8 cellular contexts compared by ENCODE assay signal in genomic region chr1:26991310-26992116, GRCh38. TPM values are rescaled to one million over a fixed set of nuclear protein-coding genes. Genes with fewer than 3 reads are reported as not detected.
DNase-seq lines count a peak whose midpoint lies in the region; ATAC-seq and TF ChIP-seq lines count a peak whose summit lies in the region.

No MANE protein-coding gene starts in this region.

- no peak overlapping the region for H3K4me3 Mint-ChIP-seq in chondrocyte (ENCODE audit: unreplicated experiment)

- no peak overlapping the region for H3K27ac Mint-ChIP-seq in chondrocyte (ENCODE audit: unreplicated experiment)

- H3K9me3 Mint-ChIP-seq in chondrocyte (ENCODE audit: low read depth) = no peaks in the 10 kb centered on the region

- no TSS peak for BruUV-seq in OCI-LY7 (replicated peaks; lab: Mats Ljungman, UMichigan)

- peak; percentile 41 for DNase-seq in A172 (ENCODE audit: low spot score)
- DNase-seq in Daoy (ENCODE audit: low read depth) = peak; percentile 58
- DNase-seq in OCI-LY7 (ENCODE audit: low spot score) = peak; percentile 43
- DNase-seq in fibroblast of villous mesenchyme (ENCODE audit: low read depth) = peak; percentile 48
- no peak for DNase-seq in mesenteric fat pad (ENCODE audit: low spot score)
- DNase-seq in chondrocyte (ENCODE audit: low spot score) = no peak
- DNase-seq in left colon = no peak

- peaks cover 5% of the 10 kb centered on the region for H3K4me1 ChIP-seq in OCI-LY7 (ENCODE audit: insufficient read depth, low read length, poor library complexity, severe bottlenecking)

- TF ChIP-seq CTCF in OCI-LY7 (conservative IDR thresholded peaks at IDR 0.05; ENCODE audit: low read length) (no peak), fibroblast of villous mesenchyme (IDR thresholded peaks at IDR 0.05; ENCODE audit: insufficient read depth, low read depth, low read length) (no peak), chondrocyte (IDR thresholded peaks at IDR 0.05) (no peak)

- H3K9me3 ChIP-seq in OCI-LY7 (ENCODE audit: low read length) = no peaks in the 10 kb centered on the region

- no peaks in the 10 kb centered on the region for H3K9me2 ChIP-seq in OCI-LY7 (ENCODE audit: insufficient read depth, low read length)

- peaks cover 35% of the 10 kb centered on the region for H3K4me1 Mint-ChIP-seq in chondrocyte (ENCODE audit: low read depth)

- H4K20me1 ChIP-seq in OCI-LY7 (ENCODE audit: insufficient read depth, low read length) = no peaks in the 10 kb centered on the region

- POLR2A ChIA-PET in OCI-LY7 (lab: Charles Lee) = no interaction called here

- CTCF ChIA-PET in OCI-LY7 (lab: Charles Lee; ENCODE audit: unreplicated experiment) = no interaction called here

- no peak overlapping the region for H3K27ac ChIP-seq in OCI-LY7 (ENCODE audit: low read depth, low read length, poor library complexity, severe bottlenecking)

- ATAC-seq in left colon (no peak), HG02798 (IDR thresholded peaks at IDR 0.05; ENCODE audit: poor library complexity, unreplicated experiment) (no peak)

- H3K4me3 ChIP-seq in OCI-LY7 (ENCODE audit: low read depth, low read length, poor library complexity, severe bottlenecking) (no peak overlapping the region), fibroblast of villous mesenchyme (ENCODE audit: low read depth, low read length) (no peak overlapping the region)

- H3K79me2 ChIP-seq in OCI-LY7 (ENCODE audit: insufficient read depth, low read depth, low read length) = no peaks in the 10 kb centered on the region

- peaks cover 3% of the 10 kb centered on the region for H3K27me3 Mint-ChIP-seq in chondrocyte (ENCODE audit: low read depth)

- peaks cover 2% of the 10 kb centered on the region for H3K36me3 Mint-ChIP-seq in chondrocyte (ENCODE audit: low read depth)

- intact Hi-C loops in OCI-LY7 (cut with micrococcal nuclease; ENCODE audit: unreplicated experiment) (no loop called here), left colon (cut with DNase I, micrococcal nuclease) (no loop called here)

- H3K4me2 ChIP-seq in OCI-LY7 (ENCODE audit: low read length) = no peak overlapping the region

- H2AFZ ChIP-seq in OCI-LY7 (ENCODE audit: low read length) = no peak overlapping the region

- H3K36me3 ChIP-seq in OCI-LY7 (ENCODE audit: insufficient read depth, low read length) = no peaks in the 10 kb centered on the region

RNA-seq across cellular contexts. Expression of gene TRNP1, which starts 2.0 kb away (rescaled TPM):
- total RNA-seq in A172 (2014; rRNA removed; shearing (Covaris generic)) = 19.3 and 23.9 TPM in 2 replicates
- 3.3 and 4.4 TPM in 2 replicates for total RNA-seq in Daoy (2014; rRNA removed; shearing (Covaris generic))
- total RNA-seq in OCI-LY7 (2014; rRNA removed; shearing (Covaris generic)) = 0.13 and 0.19 TPM in 2 replicates
- not detected in 2 replicates for total RNA-seq in OCI-LY7 (2022)
- 13.2 and 27.6 TPM in 2 replicates for total RNA-seq in fibroblast of villous mesenchyme
- total RNA-seq in mesenteric fat pad = 1.7 TPM
- 56.5 to 76.5 TPM (median 72.1 TPM) in 3 replicates for total RNA-seq in chondrocyte
- total RNA-seq in left colon = 1 to 10 TPM; 1.3 to 3.0 TPM

RNA-seq across cellular contexts. Expression of gene TENT5B, which starts 21.1 kb away (rescaled TPM):
- total RNA-seq in A172 (2014; rRNA removed; shearing (Covaris generic)) = 15.9 and 25.8 TPM in 2 replicates
- 2.0 and 3.2 TPM in 2 replicates for total RNA-seq in Daoy (2014; rRNA removed; shearing (Covaris generic))
- total RNA-seq in OCI-LY7 (2014; rRNA removed; shearing (Covaris generic)) = not detected in 2 replicates
- total RNA-seq in OCI-LY7 (2022) (not detected in 2 replicates), fibroblast of villous mesenchyme (9.7 and 15.5 TPM in 2 replicates), mesenteric fat pad (3.3 TPM), chondrocyte (15.2 to 39.1 TPM (median 38.1 TPM) in 3 replicates), left colon (1 to 10 TPM; 1.7 to 4.4 TPM)

RNA-seq across cellular contexts. Expression of gene KDF1, which starts 31.2 kb away (rescaled TPM):
- total RNA-seq in A172 (2014; rRNA removed; shearing (Covaris generic)) = not detected in 2 replicates
- total RNA-seq in Daoy (2014; rRNA removed; shearing (Covaris generic)) = 0.11 TPM in 1 of 2 replicates, not detected in the other
- total RNA-seq in OCI-LY7 (2014; rRNA removed; shearing (Covaris generic)) = not detected in 2 replicates
- total RNA-seq in OCI-LY7 (2022) (not detected in 2 replicates), fibroblast of villous mesenchyme (not detected in 2 replicates), mesenteric fat pad (not detected), chondrocyte (not detected in 3 replicates), left colon (10 to 100 TPM; 24.7 to 25.6 TPM)

Comparison
In these comparisons a context has a peak if more than half of its experiments do, and no peak if none do; other contexts are left out.
1. DNase-seq: peak in A172 (single experiment), Daoy (single experiment), OCI-LY7 (single experiment) and fibroblast of villous mesenchyme (single experiment); none in mesenteric fat pad (single experiment), chondrocyte (single experiment) and left colon (0 of 2).
2. RNA of gene KDF1, which starts 31.2 kb away (total RNA-seq): 24.7 to 25.6 TPM in left colon; 0.11 TPM in Daoy, not detected in A172, not detected in OCI-LY7, not detected in fibroblast of villous mesenchyme, not detected in mesenteric fat pad (single experiment) and not detected in chondrocyte; every median in the first group is over 10 times any median in the second.